ENCODE assay signal across 8 cellular contexts in the genomic region with DNA sequence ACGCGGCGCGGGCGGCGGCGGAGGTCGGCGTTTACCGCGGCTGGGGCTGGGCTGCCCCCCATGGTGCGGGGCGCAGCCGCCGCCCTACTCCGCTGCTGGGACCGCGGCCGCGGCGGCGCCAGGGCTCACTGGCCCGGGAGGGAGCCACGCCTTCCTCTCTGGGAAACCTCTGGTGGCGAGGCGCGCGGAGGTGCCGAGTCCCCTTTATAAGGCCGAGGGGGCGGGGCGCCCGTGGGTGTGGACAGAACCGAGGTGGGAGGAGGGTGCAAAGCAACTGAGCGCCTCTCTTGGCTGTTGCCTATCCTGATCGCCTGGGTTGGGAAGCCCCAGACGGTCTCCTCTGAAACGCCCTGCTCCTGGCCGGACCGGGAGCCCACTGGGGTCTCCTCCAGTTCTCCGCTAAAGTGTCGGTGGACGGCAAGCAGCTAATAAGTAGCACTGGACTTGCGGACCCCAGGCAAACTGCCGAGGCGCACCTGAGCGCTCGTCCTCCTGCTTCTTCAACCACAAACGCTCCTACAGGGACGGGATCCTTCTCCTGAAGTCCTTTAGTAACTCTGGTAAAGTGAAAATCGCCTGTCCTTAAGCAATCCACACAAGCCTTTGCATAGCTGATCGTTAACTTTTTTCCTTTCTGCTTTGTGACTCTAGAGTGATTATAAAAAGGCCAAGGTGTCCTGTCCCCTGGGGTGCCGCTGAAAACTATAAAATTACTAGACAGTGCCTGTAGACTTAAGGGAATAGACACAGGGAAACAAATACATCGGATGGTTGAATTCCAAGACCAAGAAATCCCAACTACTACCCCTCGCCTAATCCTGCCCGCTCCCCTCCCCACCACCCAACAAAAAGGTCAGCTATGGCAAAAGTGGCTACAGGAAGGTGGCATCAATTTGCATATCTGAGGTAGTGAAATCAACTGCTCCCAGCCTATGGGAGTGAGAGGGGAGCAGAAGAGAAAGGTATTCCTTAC. TPM values are rescaled to one million over a fixed set of nuclear protein-coding genes. Genes with fewer than 3 reads are reported as not detected.
DNase-seq lines count a peak whose midpoint lies in the region; TF ChIP-seq lines count a peak whose summit lies in the region.

A gene (minus strand): TSS at position 182 of the 973 bp plus-strand sequence. CDS start 239 bp downstream, outside the sequence.

- no peaks in the 10 kb centered on the region for H3K9me3 ChIP-seq in endocrine pancreas (ENCODE audit: control insufficient read depth, low read length)
- H3K9me3 ChIP-seq in muscle layer of colon (ENCODE audit: low read length) = no peaks in the 10 kb centered on the region

- peak; percentile 23 to 33 for DNase-seq in stimulated activated CD4-positive, alpha-beta T cell treated with anti-CD3 and anti-CD28 coated beads, Interleukin-12 subunit alpha, Interleukin-12 subunit beta, amount 100 ng/mL, for 24 hours (ENCODE audit: low read depth in 2 of 2)
- no peak for DNase-seq in stimulated activated CD4-positive, alpha-beta T cell treated with anti-CD3 and anti-CD28 coated beads, Interleukin-2, amount 100 ng/mL, for 48 hours
- DNase-seq in NCI-H1048 (lab: John Stamatoyannopoulos, UW) (peak; percentile 68), HPDE6-E6E7 (ENCODE audit: extremely low spot score) (no peak)
- peak; percentile 54 to 57 for DNase-seq in activated CD4-positive, alpha-beta T cell treated with anti-CD3 and anti-CD28 coated beads, Interleukin-2, amount 50 U/mL, for 48 hours

- H3K4me3 ChIP-seq in endocrine pancreas (ENCODE audit: control insufficient read depth, insufficient read depth, low read length) (peak within 1 kb of the TSS; percentile 69), muscle layer of colon (ENCODE audit: low read depth in 1 of 2, low read length in 2 of 2) (peak within 1 kb of the TSS; percentile 66 to 77)

- H3K27me3 ChIP-seq in endocrine pancreas (ENCODE audit: control insufficient read depth, insufficient read depth, low read length) = no peaks in the 10 kb centered on the region
- H3K27me3 ChIP-seq in muscle layer of colon (ENCODE audit: control insufficient read depth in 1 of 2, insufficient read depth in 2 of 2, low read length in 2 of 2) = peaks cover 7 to 11% of the 10 kb centered on the region in 2 donors

- H3K27ac ChIP-seq in muscle layer of colon (ENCODE audit: low read depth, low read length) = peak within 1 kb of the TSS; percentile 59

- no peak for TF ChIP-seq CTCF in subcutaneous adipose tissue (IDR thresholded peaks at IDR 0.05; ENCODE audit: low read depth)

- H3K9ac ChIP-seq in endocrine pancreas (ENCODE audit: control insufficient read depth, insufficient read depth, low read length) (peak within 1 kb of the TSS; percentile 49), muscle layer of colon (ENCODE audit: low read length) (peak within 1 kb of the TSS; percentile 39)

- H3K36me3 ChIP-seq in endocrine pancreas (ENCODE audit: control insufficient read depth, insufficient read depth, low read length) = no peaks in the 10 kb centered on the region
- H3K36me3 ChIP-seq in muscle layer of colon (ENCODE audit: insufficient read depth, low read length) = no peaks in the 10 kb centered on the region

- H3K4me1 ChIP-seq in endocrine pancreas (ENCODE audit: control insufficient read depth, insufficient read depth, low read length) (no peaks in the 10 kb centered on the region), muscle layer of colon (ENCODE audit: insufficient read depth, low read length) (no peaks in the 10 kb centered on the region)

RNA-seq across cellular contexts. Expression of the gene that starts here (rescaled TPM):
- 100 to 1,000 TPM; 113 to 256 (median 168) TPM for total RNA-seq in subcutaneous adipose tissue

Comparison
In these comparisons a context has a peak if more than half of its experiments do, and no peak if none do; other contexts are left out.
1. DNase-seq: peak in stimulated activated CD4-positive, alpha-beta T cell treated with anti-CD3 and anti-CD28 coated beads, Interleukin-12 subunit alpha, Interleukin-12 subunit beta, amount 100 ng/mL, for 24 hours (2 of 2), NCI-H1048 (single experiment) and activated CD4-positive, alpha-beta T cell treated with anti-CD3 and anti-CD28 coated beads, Interleukin-2, amount 50 U/mL, for 48 hours (2 of 2); none in stimulated activated CD4-positive, alpha-beta T cell treated with anti-CD3 and anti-CD28 coated beads, Interleukin-2, amount 100 ng/mL, for 48 hours (0 of 2) and HPDE6-E6E7 (single experiment).